12 cellular contexts compared by ENCODE assay signal in genomic region chr22:45511847-45512261, GRCh38. TPM values are rescaled to one million over a fixed set of nuclear protein-coding genes. Genes with fewer than 3 reads are reported as not detected.
DNase-seq lines count a peak whose midpoint lies in the region; ATAC-seq and TF ChIP-seq lines count a peak whose summit lies in the region.
"Had no signal": no experiment of that assay in that cellular context is flagged by ENCODE, and none has a peak within 500 bp of the region (broad histone marks: within the 10 kb centered on the region; RNA-seq: fewer than 3 reads in every experiment).

No MANE protein-coding gene starts in this region.

- no peaks in the 10 kb centered on the region for H3K9me2 ChIP-seq in GM23338 (ENCODE audit: insufficient read depth)

- H4K20me1 ChIP-seq in GM23338 (replicated peaks; ENCODE audit: insufficient read depth) = peaks cover 20% of the 10 kb centered on the region

- no peaks in the 10 kb centered on the region; the same call in 1 of the 3 replicates for H3K36me3 Mint-ChIP-seq in GM23338 (ENCODE audit: low read depth)
- H3K36me3 Mint-ChIP-seq in activated CD4-positive, alpha-beta T cell treated with anti-CD3 and anti-CD28 coated beads, Interleukin-2, amount 10 ng/mL, durations not matched to agents 7 days and 5 days (ENCODE audit: low read depth) = no peaks in the 10 kb centered on the region

- no peak for DNase-seq in GM23338 (ENCODE audit: low spot score)
- peak; percentile 96 for DNase-seq in choroid plexus epithelial cell (ENCODE audit: low read depth)
- DNase-seq in kidney tubule cell (ENCODE audit: low spot score) = peak; percentile 62
- peak; percentile 91 for DNase-seq in smooth muscle cell of the brain vasculature (ENCODE audit: low read depth, low spot score)
- no peak for DNase-seq in globus pallidus (ENCODE audit: low spot score)
- no peak for DNase-seq in NCI-H446 (lab: John Stamatoyannopoulos, UW)
- no peak for DNase-seq in activated CD4-positive, alpha-beta T cell treated with anti-CD3 and anti-CD28 coated beads, Interleukin-2, amount 10 ng/mL, durations not matched to agents 7 days and 5 days
- DNase-seq: effector memory CD4-positive, alpha-beta T cell; GDM1; NCI-H526 treated with DMSO at 0.1 percent for 48 hours had no signal

- no peaks in the 10 kb centered on the region for H3K27me3 ChIP-seq in GM23338 (ENCODE audit: insufficient read depth)

- CTCF ChIA-PET in activated CD4-positive, alpha-beta T cell treated with anti-CD3 and anti-CD28 coated beads, Interleukin-2, amount 10 ng/mL, durations not matched to agents 7 days and 5 days (lab: Charles Lee) = no interaction called here

- H3K4me1 Mint-ChIP-seq in GM23338 = peaks cover 77% of the 10 kb centered on the region
- no peaks in the 10 kb centered on the region for H3K4me1 Mint-ChIP-seq in activated CD4-positive, alpha-beta T cell treated with anti-CD3 and anti-CD28 coated beads, Interleukin-2, amount 10 ng/mL, durations not matched to agents 7 days and 5 days

- peaks cover 30% of the 10 kb centered on the region for H3K4me1 ChIP-seq in GM23338 (ENCODE audit: insufficient read depth)

- TF ChIP-seq CTCF in GM23338 (conservative IDR thresholded peaks at IDR 0.05; ENCODE audit: low read depth in 2 of 2) (no peak), choroid plexus epithelial cell (conservative IDR thresholded peaks at IDR 0.05; ENCODE audit: low read depth, low read length) (no peak)

- no peak overlapping the region for H3K4me2 ChIP-seq in GM23338

- H3K27ac ChIP-seq in GM23338 (ENCODE audit: low read depth) = no peak overlapping the region

- peaks cover 97% of the 10 kb centered on the region for H3K79me2 ChIP-seq in GM23338 (replicated peaks; ENCODE audit: insufficient read depth)

- H3F3A ChIP-seq in GM23338 (replicated peaks; ENCODE audit: low read depth) = no peaks in the 10 kb centered on the region

- H3K4me3 ChIP-seq in GM23338 (no peak overlapping the region), choroid plexus epithelial cell (ENCODE audit: low read depth, low read length) (no peak overlapping the region)
- H3K4me3 ChIP-seq: skin epidermis had no signal

- ATAC-seq in GM23338 (no peak), HG03439 (IDR thresholded peaks at IDR 0.05; ENCODE audit: unreplicated experiment) (no peak)

- H3K4me3 Mint-ChIP-seq in GM23338 = no peak overlapping the region
- H3K4me3 Mint-ChIP-seq in activated CD4-positive, alpha-beta T cell treated with anti-CD3 and anti-CD28 coated beads, Interleukin-2, amount 10 ng/mL, durations not matched to agents 7 days and 5 days = no peak overlapping the region

- H3K27ac Mint-ChIP-seq in GM23338 = peak overlapping the region; percentile 43; the same call in 1 of the 2 replicates
- no peak overlapping the region for H3K27ac Mint-ChIP-seq in activated CD4-positive, alpha-beta T cell treated with anti-CD3 and anti-CD28 coated beads, Interleukin-2, amount 10 ng/mL, durations not matched to agents 7 days and 5 days

- H3K27me3 Mint-ChIP-seq in GM23338 (ENCODE audit: insufficient read depth, low read depth, poor library complexity) = peaks cover 17% of the 10 kb centered on the region
- H3K27me3 Mint-ChIP-seq in activated CD4-positive, alpha-beta T cell treated with anti-CD3 and anti-CD28 coated beads, Interleukin-2, amount 10 ng/mL, durations not matched to agents 7 days and 5 days = no peaks in the 10 kb centered on the region

- no peaks in the 10 kb centered on the region for H3K36me3 ChIP-seq in GM23338 (ENCODE audit: insufficient read depth)

- POLR2A ChIA-PET in activated CD4-positive, alpha-beta T cell treated with anti-CD3 and anti-CD28 coated beads, Interleukin-2, amount 10 ng/mL, durations not matched to agents 7 days and 5 days (lab: Charles Lee) = no interaction called here

- no peak overlapping the region for H2AFZ ChIP-seq in GM23338

- H3K9me3 Mint-ChIP-seq in GM23338 = no peaks in the 10 kb centered on the region
- H3K9me3 Mint-ChIP-seq in activated CD4-positive, alpha-beta T cell treated with anti-CD3 and anti-CD28 coated beads, Interleukin-2, amount 10 ng/mL, durations not matched to agents 7 days and 5 days = no peaks in the 10 kb centered on the region

TF ChIP-seq in GM23338, 12 proteins besides CTCF, POLR2A, EP300 and RAD21 (continues in another document):
- TF ChIP-seq ETS1 (IDR thresholded peaks at IDR 0.05) (no peak), ZNF331 (CRISPR knock-in tag; IDR thresholded peaks at IDR 0.05; ENCODE audit: low read depth) (no peak), JUNB (IDR thresholded peaks at IDR 0.05; ENCODE audit: unreplicated experiment) (no peak), STAT1 (IDR thresholded peaks at IDR 0.05; ENCODE audit: unreplicated experiment) (no peak), ZNF462 (CRISPR knock-in tag; IDR thresholded peaks at IDR 0.05) (no peak), ZNF114 (CRISPR knock-in tag; IDR thresholded peaks at IDR 0.05) (no peak)

RNA-seq across cellular contexts. Expression of gene FBLN1, which starts 9.2 kb away (rescaled TPM):
- total RNA-seq in GM23338 (2014; rRNA removed; shearing (Covaris generic)) = 134 and 137 TPM in 2 replicates
- polyA plus RNA-seq in GM23338 (2016; fragmentation: Nextera tagmentation; extraction: Ambion mirVana) = 88.4 and 90.1 TPM in 2 replicates
- not detected for total RNA-seq in activated CD4-positive, alpha-beta T cell treated with anti-CD3 and anti-CD28 coated beads, Interleukin-2, amount 10 ng/mL, durations not matched to agents 7 days and 5 days

Comparison
In these comparisons a context has a peak if more than half of its experiments do, and no peak if none do; other contexts are left out.
1. DNase-seq: peak in choroid plexus epithelial cell (single experiment), kidney tubule cell (single experiment) and smooth muscle cell of the brain vasculature (single experiment); none in GM23338 (single experiment), globus pallidus (single experiment), NCI-H446 (0 of 2) and activated CD4-positive, alpha-beta T cell treated with anti-CD3 and anti-CD28 coated beads, Interleukin-2, amount 10 ng/mL, durations not matched to agents 7 days and 5 days (single experiment).
2. RNA of gene FBLN1, which starts 9.2 kb away (total RNA-seq): 134 to 137 TPM in GM23338; not detected in activated CD4-positive, alpha-beta T cell treated with anti-CD3 and anti-CD28 coated beads, Interleukin-2, amount 10 ng/mL, durations not matched to agents 7 days and 5 days; every median in the first group is over 100 times any median in the second.